3 cellular contexts compared by ENCODE assay signal in the genomic region with DNA sequence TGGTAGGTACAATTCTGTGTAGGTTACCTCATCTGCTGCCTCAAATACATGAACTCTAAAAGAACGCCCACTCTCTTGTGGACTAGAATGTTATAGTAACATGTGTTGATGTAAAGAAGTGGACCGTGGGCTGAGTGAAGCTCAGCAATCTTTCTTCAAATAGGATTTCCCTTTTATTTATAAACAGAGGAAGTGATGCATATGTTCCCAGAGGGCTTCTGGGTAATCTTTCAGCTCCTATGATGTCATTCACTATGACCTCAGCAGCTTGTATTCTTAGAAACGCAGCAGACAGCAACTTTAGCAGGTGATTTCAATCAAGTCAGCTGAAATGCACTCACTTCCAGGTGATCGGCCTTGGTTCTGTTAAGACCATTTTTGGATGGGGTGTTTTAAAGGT.
TF ChIP-seq lines count a peak whose summit lies in the region.

No MANE protein-coding gene starts in this region.

TF ChIP-seq in HEK293, 187 proteins besides CTCF, POLR2A, EP300 and RAD21 (continued from another document and continues in another):
- TF ChIP-seq, protein P1, sequence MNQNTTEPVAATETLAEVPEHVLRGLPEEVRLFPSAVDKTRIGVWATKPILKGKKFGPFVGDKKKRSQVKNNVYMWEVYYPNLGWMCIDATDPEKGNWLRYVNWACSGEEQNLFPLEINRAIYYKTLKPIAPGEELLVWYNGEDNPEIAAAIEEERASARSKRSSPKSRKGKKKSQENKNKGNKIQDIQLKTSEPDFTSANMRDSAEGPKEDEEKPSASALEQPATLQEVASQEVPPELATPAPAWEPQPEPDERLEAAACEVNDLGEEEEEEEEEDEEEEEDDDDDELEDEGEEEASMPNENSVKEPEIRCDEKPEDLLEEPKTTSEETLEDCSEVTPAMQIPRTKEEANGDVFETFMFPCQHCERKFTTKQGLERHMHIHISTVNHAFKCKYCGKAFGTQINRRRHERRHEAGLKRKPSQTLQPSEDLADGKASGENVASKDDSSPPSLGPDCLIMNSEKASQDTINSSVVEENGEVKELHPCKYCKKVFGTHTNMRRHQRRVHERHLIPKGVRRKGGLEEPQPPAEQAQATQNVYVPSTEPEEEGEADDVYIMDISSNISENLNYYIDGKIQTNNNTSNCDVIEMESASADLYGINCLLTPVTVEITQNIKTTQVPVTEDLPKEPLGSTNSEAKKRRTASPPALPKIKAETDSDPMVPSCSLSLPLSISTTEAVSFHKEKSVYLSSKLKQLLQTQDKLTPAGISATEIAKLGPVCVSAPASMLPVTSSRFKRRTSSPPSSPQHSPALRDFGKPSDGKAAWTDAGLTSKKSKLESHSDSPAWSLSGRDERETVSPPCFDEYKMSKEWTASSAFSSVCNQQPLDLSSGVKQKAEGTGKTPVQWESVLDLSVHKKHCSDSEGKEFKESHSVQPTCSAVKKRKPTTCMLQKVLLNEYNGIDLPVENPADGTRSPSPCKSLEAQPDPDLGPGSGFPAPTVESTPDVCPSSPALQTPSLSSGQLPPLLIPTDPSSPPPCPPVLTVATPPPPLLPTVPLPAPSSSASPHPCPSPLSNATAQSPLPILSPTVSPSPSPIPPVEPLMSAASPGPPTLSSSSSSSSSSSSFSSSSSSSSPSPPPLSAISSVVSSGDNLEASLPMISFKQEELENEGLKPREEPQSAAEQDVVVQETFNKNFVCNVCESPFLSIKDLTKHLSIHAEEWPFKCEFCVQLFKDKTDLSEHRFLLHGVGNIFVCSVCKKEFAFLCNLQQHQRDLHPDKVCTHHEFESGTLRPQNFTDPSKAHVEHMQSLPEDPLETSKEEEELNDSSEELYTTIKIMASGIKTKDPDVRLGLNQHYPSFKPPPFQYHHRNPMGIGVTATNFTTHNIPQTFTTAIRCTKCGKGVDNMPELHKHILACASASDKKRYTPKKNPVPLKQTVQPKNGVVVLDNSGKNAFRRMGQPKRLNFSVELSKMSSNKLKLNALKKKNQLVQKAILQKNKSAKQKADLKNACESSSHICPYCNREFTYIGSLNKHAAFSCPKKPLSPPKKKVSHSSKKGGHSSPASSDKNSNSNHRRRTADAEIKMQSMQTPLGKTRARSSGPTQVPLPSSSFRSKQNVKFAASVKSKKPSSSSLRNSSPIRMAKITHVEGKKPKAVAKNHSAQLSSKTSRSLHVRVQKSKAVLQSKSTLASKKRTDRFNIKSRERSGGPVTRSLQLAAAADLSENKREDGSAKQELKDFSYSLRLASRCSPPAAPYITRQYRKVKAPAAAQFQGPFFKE (tag by site-specific recombination; IDR thresholded peaks at IDR 0.05; ENCODE audit: borderline replicate concordance): no peak
- no peak for TF ChIP-seq ZNF792 (tag by site-specific recombination; IDR thresholded peaks at IDR 0.05)
- TF ChIP-seq ZEB2 (tag by site-specific recombination; IDR thresholded peaks at IDR 0.05): 0 out of 2 replicates have a peak, but pooled peaks have one; percentile 53
- no peak for TF ChIP-seq ZFP3 (tag by site-specific recombination; IDR thresholded peaks at IDR 0.05; ENCODE audit: low read depth)
- TF ChIP-seq, protein P2, sequence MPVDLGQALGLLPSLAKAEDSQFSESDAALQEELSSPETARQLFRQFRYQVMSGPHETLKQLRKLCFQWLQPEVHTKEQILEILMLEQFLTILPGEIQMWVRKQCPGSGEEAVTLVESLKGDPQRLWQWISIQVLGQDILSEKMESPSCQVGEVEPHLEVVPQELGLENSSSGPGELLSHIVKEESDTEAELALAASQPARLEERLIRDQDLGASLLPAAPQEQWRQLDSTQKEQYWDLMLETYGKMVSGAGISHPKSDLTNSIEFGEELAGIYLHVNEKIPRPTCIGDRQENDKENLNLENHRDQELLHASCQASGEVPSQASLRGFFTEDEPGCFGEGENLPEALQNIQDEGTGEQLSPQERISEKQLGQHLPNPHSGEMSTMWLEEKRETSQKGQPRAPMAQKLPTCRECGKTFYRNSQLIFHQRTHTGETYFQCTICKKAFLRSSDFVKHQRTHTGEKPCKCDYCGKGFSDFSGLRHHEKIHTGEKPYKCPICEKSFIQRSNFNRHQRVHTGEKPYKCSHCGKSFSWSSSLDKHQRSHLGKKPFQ (tag by site-specific recombination; IDR thresholded peaks at IDR 0.05): no peak
- TF ChIP-seq ZNF24 (tag by site-specific recombination; IDR thresholded peaks at IDR 0.05): peak; percentile 68; the same call in 1 of the 2 replicates
- TF ChIP-seq ZNF366 (tag by site-specific recombination; conservative IDR thresholded peaks at IDR 0.05): peak; percentile 40
- TF ChIP-seq ZNF335 (tag by site-specific recombination; conservative IDR thresholded peaks at IDR 0.05): peak; percentile 34; the same call in 1 of the 2 replicates
- TF ChIP-seq ZFP41 (tag by site-specific recombination; IDR thresholded peaks at IDR 0.05; ENCODE audit: borderline replicate concordance): no peak

TF ChIP-seq in HepG2, 621 proteins besides CTCF, POLR2A, EP300 and RAD21 (continued from another document):
- TF ChIP-seq ATF7 (IDR thresholded peaks at IDR 0.05) (peak; percentile 61), ATF7 (CRISPR knock-in tag; IDR thresholded peaks at IDR 0.05) (no peak), BCL6 (CRISPR knock-in tag; IDR thresholded peaks at IDR 0.05) (no peak), SCMH1 (CRISPR knock-in tag; IDR thresholded peaks at IDR 0.05; ENCODE audit: borderline replicate concordance) (no peak), KLF13 (CRISPR knock-in tag; IDR thresholded peaks at IDR 0.05) (no peak), ZNF660 (CRISPR knock-in tag; IDR thresholded peaks at IDR 0.05; ENCODE audit: borderline replicate concordance, low read depth) (no peak), KDM3A (CRISPR knock-in tag; IDR thresholded peaks at IDR 0.05; ENCODE audit: low read depth) (no peak)

TF ChIP-seq in GM23338, 12 proteins besides CTCF, POLR2A, EP300 and RAD21 (continued from another document):
- TF ChIP-seq, protein P3, sequence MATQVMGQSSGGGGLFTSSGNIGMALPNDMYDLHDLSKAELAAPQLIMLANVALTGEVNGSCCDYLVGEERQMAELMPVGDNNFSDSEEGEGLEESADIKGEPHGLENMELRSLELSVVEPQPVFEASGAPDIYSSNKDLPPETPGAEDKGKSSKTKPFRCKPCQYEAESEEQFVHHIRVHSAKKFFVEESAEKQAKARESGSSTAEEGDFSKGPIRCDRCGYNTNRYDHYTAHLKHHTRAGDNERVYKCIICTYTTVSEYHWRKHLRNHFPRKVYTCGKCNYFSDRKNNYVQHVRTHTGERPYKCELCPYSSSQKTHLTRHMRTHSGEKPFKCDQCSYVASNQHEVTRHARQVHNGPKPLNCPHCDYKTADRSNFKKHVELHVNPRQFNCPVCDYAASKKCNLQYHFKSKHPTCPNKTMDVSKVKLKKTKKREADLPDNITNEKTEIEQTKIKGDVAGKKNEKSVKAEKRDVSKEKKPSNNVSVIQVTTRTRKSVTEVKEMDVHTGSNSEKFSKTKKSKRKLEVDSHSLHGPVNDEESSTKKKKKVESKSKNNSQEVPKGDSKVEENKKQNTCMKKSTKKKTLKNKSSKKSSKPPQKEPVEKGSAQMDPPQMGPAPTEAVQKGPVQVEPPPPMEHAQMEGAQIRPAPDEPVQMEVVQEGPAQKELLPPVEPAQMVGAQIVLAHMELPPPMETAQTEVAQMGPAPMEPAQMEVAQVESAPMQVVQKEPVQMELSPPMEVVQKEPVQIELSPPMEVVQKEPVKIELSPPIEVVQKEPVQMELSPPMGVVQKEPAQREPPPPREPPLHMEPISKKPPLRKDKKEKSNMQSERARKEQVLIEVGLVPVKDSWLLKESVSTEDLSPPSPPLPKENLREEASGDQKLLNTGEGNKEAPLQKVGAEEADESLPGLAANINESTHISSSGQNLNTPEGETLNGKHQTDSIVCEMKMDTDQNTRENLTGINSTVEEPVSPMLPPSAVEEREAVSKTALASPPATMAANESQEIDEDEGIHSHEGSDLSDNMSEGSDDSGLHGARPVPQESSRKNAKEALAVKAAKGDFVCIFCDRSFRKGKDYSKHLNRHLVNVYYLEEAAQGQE (IDR thresholded peaks at IDR 0.05; ENCODE audit: unreplicated experiment): no peak
- TF ChIP-seq, protein P4, sequence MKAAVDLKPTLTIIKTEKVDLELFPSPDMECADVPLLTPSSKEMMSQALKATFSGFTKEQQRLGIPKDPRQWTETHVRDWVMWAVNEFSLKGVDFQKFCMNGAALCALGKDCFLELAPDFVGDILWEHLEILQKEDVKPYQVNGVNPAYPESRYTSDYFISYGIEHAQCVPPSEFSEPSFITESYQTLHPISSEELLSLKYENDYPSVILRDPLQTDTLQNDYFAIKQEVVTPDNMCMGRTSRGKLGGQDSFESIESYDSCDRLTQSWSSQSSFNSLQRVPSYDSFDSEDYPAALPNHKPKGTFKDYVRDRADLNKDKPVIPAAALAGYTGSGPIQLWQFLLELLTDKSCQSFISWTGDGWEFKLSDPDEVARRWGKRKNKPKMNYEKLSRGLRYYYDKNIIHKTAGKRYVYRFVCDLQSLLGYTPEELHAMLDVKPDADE (IDR thresholded peaks at IDR 0.05): no peak
- TF ChIP-seq CREB1 (CRISPR knock-in tag; IDR thresholded peaks at IDR 0.05; ENCODE audit: low read depth): no peak
